Comparison of ENCODE assay signal across 11 cellular contexts in the genomic region with DNA sequence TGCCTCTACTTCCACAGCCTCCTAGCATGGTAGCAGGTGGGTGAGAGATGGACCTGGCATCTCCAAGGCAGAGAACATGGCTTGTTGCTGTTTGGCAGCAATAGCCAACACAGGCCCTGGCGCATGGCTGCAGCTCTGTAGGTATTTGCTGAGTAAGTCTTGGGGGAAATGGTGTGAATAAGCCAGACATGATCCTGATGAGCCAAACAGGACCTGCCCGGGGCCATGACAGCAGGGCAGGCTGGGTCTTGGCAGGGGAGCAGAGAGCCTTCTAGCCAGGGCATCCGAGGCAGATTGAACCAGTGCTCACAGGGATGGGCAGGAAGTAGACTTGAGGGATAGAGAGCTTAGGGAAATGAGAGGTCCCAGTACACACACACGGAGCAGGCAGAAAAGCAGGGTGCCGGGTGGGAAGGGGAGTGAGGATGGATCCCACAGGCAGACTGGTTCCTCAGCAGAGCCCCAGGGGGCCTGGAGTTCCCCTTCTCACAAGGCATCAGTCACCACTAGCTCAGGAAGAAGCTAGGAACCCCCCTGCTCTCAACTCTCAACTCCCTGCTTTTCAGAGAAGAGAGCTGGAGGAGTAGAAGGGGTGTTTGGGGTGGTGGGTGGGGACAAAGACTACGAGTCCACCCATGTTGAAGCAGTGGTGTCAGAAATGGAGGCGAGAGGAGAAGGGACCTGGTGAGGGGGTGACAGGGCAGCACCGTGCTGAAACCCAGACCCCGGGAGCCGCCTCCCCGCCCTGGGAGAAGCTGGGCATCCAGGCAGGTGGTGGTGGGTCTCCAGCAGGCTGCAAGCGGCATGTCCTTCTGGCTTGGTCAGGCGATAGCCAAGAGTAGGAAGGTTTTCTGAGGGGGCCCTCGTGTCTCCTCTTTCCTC.
DNase-seq lines count a peak whose midpoint lies in the region; ATAC-seq and TF ChIP-seq lines count a peak whose summit lies in the region.
"Had no signal": no experiment of that assay in that cellular context is flagged by ENCODE, and none has a peak within 500 bp of the region (broad histone marks: within the 10 kb centered on the region; RNA-seq: fewer than 3 reads in every experiment).

No MANE protein-coding gene starts in this region.

- H4K20me1 ChIP-seq in OCI-LY7 (ENCODE audit: insufficient read depth, low read length) = no peaks in the 10 kb centered on the region

- H3K4me3 ChIP-seq in OCI-LY7 (ENCODE audit: low read depth, low read length, poor library complexity, severe bottlenecking) (no peak overlapping the region), endodermal cell (ENCODE audit: low read length) (no peak overlapping the region), HAP-1 (no peak overlapping the region)

- peak overlapping the region; percentile 62 for H3K27ac Mint-ChIP-seq in CD4-positive, alpha-beta T cell
- H3K27ac Mint-ChIP-seq in endodermal cell = no peak overlapping the region
- peak overlapping the region; percentile 79 to 96 for H3K27ac Mint-ChIP-seq in natural killer cell treated with Interleukin-12 subunit alpha and Interleukin-12 subunit beta and Interleukin-15 and Interleukin-18, amount 100 ng/mL, for 72 hours

- no peaks in the 10 kb centered on the region for H3K27me3 ChIP-seq in CD4-positive, alpha-beta T cell (ENCODE audit: control insufficient read depth, insufficient read depth, low read length)
- no peaks in the 10 kb centered on the region for H3K27me3 ChIP-seq in endodermal cell (ENCODE audit: control insufficient read depth, insufficient read depth, low read length, poor library complexity, severe bottlenecking)
- H3K27me3 ChIP-seq in HAP-1 (ENCODE audit: low read depth) = 0 out of 2 replicates have a peak, but pooled peaks cover 2% of the 10 kb centered on the region

- no peak for DNase-seq in CD4-positive, alpha-beta T cell
- DNase-seq in OCI-LY7 (ENCODE audit: low spot score) (no peak), endodermal cell (peak; percentile 46), NCI-H526 treated with DMSO at 0.1 percent for 48 hours (lab: John Stamatoyannopoulos, UW) (no peak), G401 (ENCODE audit: low spot score) (no peak), HAP-1 (ENCODE audit: low spot score in 2 of 2) (no peak)
- peak; percentile 58 for DNase-seq in natural killer cell treated with Interleukin-12 subunit alpha and Interleukin-12 subunit beta and Interleukin-15 and Interleukin-18, amount 100 ng/mL, for 72 hours (ENCODE audit: low spot score)
- DNase-seq: NCI-H1417, SIG-M5 had no signal

- TF ChIP-seq CTCF in CD4-positive, alpha-beta T cell (IDR thresholded peaks at IDR 0.05) = no peak
- TF ChIP-seq CTCF in OCI-LY7 (conservative IDR thresholded peaks at IDR 0.05; ENCODE audit: low read length) (no peak), endodermal cell (conservative IDR thresholded peaks at IDR 0.05) (no peak)

- no peaks in the 10 kb centered on the region for H3K9me2 ChIP-seq in OCI-LY7 (ENCODE audit: insufficient read depth, low read length)

- H3K79me2 ChIP-seq in OCI-LY7 (ENCODE audit: insufficient read depth, low read depth, low read length) = no peaks in the 10 kb centered on the region

- no peaks in the 10 kb centered on the region for H3K9me3 ChIP-seq in CD4-positive, alpha-beta T cell (ENCODE audit: control insufficient read depth, low read length)
- no peaks in the 10 kb centered on the region for H3K9me3 ChIP-seq in OCI-LY7 (ENCODE audit: low read length)
- H3K9me3 ChIP-seq in endodermal cell (ENCODE audit: control insufficient read depth, low read length) = no peaks in the 10 kb centered on the region
- H3K9me3 ChIP-seq in HAP-1 = no peaks in the 10 kb centered on the region

- no peaks in the 10 kb centered on the region for H3K36me3 Mint-ChIP-seq in CD4-positive, alpha-beta T cell (ENCODE audit: low read depth)
- no peaks in the 10 kb centered on the region for H3K36me3 Mint-ChIP-seq in endodermal cell (ENCODE audit: low read depth)
- no peaks in the 10 kb centered on the region for H3K36me3 Mint-ChIP-seq in natural killer cell treated with Interleukin-12 subunit alpha and Interleukin-12 subunit beta and Interleukin-15 and Interleukin-18, amount 100 ng/mL, for 72 hours

- intact Hi-C loops in CD4-positive, alpha-beta T cell (cut with DNase I, micrococcal nuclease) = no loop called here
- intact Hi-C loops in OCI-LY7 (cut with micrococcal nuclease; ENCODE audit: unreplicated experiment) = loop anchor here (5.0 kb wide), 1 partner anchor 813 kb away; the partner anchor contains the start of gene AKNA

- no peak overlapping the region; the same call in 1 of the 2 replicates for H2AFZ ChIP-seq in OCI-LY7 (ENCODE audit: low read length)

- 87 to 93% methylated on average over 11 to 14 of the region's 14 CpGs for WGBS in endodermal cell (ENCODE audit: insufficient coverage in 1 of 2, insufficient read length in 1 of 2), 2 experiments

- BruUV-seq in OCI-LY7 (replicated peaks; lab: Mats Ljungman, UMichigan) = no TSS peak

- CTCF ChIA-PET in CD4-positive, alpha-beta T cell (lab: Charles Lee) = no interaction called here
- CTCF ChIA-PET in OCI-LY7 (lab: Charles Lee; ENCODE audit: unreplicated experiment) = interaction anchor here (0.6 to 0.7 kb wide), 2 partner anchors 10 to 113 kb away, joined by 3 to 4 read pairs; no protein-coding TSS in a partner anchor

- in situ Hi-C loops in G401 (cut with HindIII; ENCODE audit: low sequenced_read_pairs) (no loop called here), HAP-1 (cut with MboI; ENCODE audit: low sequenced_read_pairs) (no loop called here)

- no peak overlapping the region for H3K9ac ChIP-seq in endodermal cell (ENCODE audit: extremely low read depth, low read length, poor library complexity, severe bottlenecking)

- H3K27ac ChIP-seq in CD4-positive, alpha-beta T cell (ENCODE audit: low read depth, low read length) = no peak overlapping the region
- H3K27ac ChIP-seq in OCI-LY7 (ENCODE audit: low read depth, low read length, poor library complexity, severe bottlenecking) (peak overlapping the region; percentile 84), endodermal cell (ENCODE audit: low read depth, low read length) (no peak overlapping the region)
- H3K27ac ChIP-seq: C4-2B had no signal

- H3K36me3 ChIP-seq in OCI-LY7 (ENCODE audit: insufficient read depth, low read length) = no peaks in the 10 kb centered on the region
- no peaks in the 10 kb centered on the region for H3K36me3 ChIP-seq in endodermal cell (ENCODE audit: control insufficient read depth, insufficient read depth, low read length)
- no peaks in the 10 kb centered on the region for H3K36me3 ChIP-seq in HAP-1 (replicated peaks)

- no peak overlapping the region for H3K4me3 Mint-ChIP-seq in CD4-positive, alpha-beta T cell
- no peak overlapping the region for H3K4me3 Mint-ChIP-seq in endodermal cell
- peak overlapping the region; percentile 20 for H3K4me3 Mint-ChIP-seq in natural killer cell treated with Interleukin-12 subunit alpha and Interleukin-12 subunit beta and Interleukin-15 and Interleukin-18, amount 100 ng/mL, for 72 hours

- ATAC-seq in CD4-positive, alpha-beta T cell (ENCODE audit: poor library complexity) = no peak
- no peak for ATAC-seq in natural killer cell treated with Interleukin-12 subunit alpha and Interleukin-12 subunit beta and Interleukin-15 and Interleukin-18, amount 100 ng/mL, for 72 hours
- no peak for ATAC-seq in HG03280 (IDR thresholded peaks at IDR 0.05; ENCODE audit: unreplicated experiment)

- no peaks in the 10 kb centered on the region for H3K27me3 Mint-ChIP-seq in CD4-positive, alpha-beta T cell
- H3K27me3 Mint-ChIP-seq in endodermal cell (ENCODE audit: insufficient read depth) = no peaks in the 10 kb centered on the region
- no peaks in the 10 kb centered on the region for H3K27me3 Mint-ChIP-seq in natural killer cell treated with Interleukin-12 subunit alpha and Interleukin-12 subunit beta and Interleukin-15 and Interleukin-18, amount 100 ng/mL, for 72 hours

- no peaks in the 10 kb centered on the region for H3K9me3 Mint-ChIP-seq in CD4-positive, alpha-beta T cell
- H3K9me3 Mint-ChIP-seq in endodermal cell = peaks cover 1% of the 10 kb centered on the region
- no peaks in the 10 kb centered on the region for H3K9me3 Mint-ChIP-seq in natural killer cell treated with Interleukin-12 subunit alpha and Interleukin-12 subunit beta and Interleukin-15 and Interleukin-18, amount 100 ng/mL, for 72 hours

- peak overlapping the region; percentile 53 for H3K4me2 ChIP-seq in OCI-LY7 (ENCODE audit: low read length)

- H3K4me1 Mint-ChIP-seq in CD4-positive, alpha-beta T cell (ENCODE audit: low read depth) = peaks cover 42% of the 10 kb centered on the region
- peaks cover 2% of the 10 kb centered on the region for H3K4me1 Mint-ChIP-seq in endodermal cell
- H3K4me1 Mint-ChIP-seq in natural killer cell treated with Interleukin-12 subunit alpha and Interleukin-12 subunit beta and Interleukin-15 and Interleukin-18, amount 100 ng/mL, for 72 hours (ENCODE audit: low read depth in 2 of 2) = peaks cover 83 to 87% of the 10 kb centered on the region in 2 donors

- POLR2A ChIA-PET in CD4-positive, alpha-beta T cell (lab: Charles Lee) = interaction anchor here (0.6 kb wide), 1 partner anchor 167 kb away, joined by 3 read pairs; no protein-coding TSS in a partner anchor
- POLR2A ChIA-PET in OCI-LY7 (lab: Charles Lee) = interaction anchor here (0.6 to 3.0 kb wide), 6 partner anchors 9 to 1195 kb away, joined by 3 to 16 read pairs (median 3); no protein-coding TSS in a partner anchor

- H3K4me1 ChIP-seq in OCI-LY7 (ENCODE audit: insufficient read depth, low read length, poor library complexity, severe bottlenecking) (peaks cover 66% of the 10 kb centered on the region), endodermal cell (ENCODE audit: control insufficient read depth, insufficient read depth, low read length) (no peaks in the 10 kb centered on the region), HAP-1 (no peaks in the 10 kb centered on the region)

Comparison
In these comparisons a context has a peak if more than half of its experiments do, and no peak if none do; other contexts are left out.
1. DNase-seq: peak in endodermal cell (single experiment) and natural killer cell treated with Interleukin-12 subunit alpha and Interleukin-12 subunit beta and Interleukin-15 and Interleukin-18, amount 100 ng/mL, for 72 hours (single experiment); none in CD4-positive, alpha-beta T cell (0 of 10), OCI-LY7 (single experiment), NCI-H526 treated with DMSO at 0.1 percent for 48 hours (single experiment), G401 (single experiment) and HAP-1 (0 of 2).